In the genomic region with DNA sequence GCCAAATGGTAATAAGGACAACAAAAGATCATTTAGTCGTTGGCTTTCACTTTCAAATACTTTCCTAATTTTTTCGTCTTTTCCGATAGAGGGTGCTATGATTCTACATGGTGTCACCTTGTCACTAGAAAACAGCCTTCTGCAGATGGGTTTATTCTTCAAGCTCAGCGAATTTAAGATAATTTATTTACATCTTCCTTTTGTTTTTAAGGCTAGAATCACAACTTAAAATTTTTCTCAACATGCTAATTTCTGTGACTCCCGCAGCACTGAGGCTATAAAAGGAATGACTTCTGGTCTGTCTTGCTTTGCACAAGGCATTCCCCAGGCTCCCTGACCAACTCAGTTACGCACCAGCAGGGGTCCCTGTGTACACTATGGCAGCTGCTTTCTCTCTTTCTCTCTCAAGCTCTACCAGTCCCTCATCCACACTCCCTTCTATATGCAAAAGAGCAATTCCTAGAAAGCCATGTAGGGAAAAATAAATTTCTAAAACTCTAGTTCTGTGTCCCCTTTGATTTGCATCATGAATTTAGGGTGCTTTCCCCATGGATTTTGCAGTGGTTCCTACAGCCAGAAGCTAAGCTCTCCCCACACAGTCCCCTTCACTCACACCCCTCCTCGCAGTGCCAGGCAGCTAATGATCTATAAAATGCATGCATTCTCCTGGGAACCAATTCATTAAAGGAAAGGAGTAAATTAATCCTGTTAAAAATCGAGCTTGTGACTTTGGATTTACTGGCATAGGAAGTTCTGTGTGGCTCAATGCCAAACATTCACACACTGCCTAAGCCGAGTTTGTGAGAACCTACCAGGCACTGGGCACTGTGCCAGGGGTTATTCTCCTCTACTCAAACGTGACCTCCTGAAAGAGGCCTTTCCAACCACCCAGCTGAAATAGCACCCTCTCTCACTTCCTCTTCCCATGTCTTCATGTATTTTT, we compare ENCODE assay signal across 1 cellular context.
TF ChIP-seq lines count a peak whose summit lies in the region.

No MANE protein-coding gene starts in this region.

TF ChIP-seq in HepG2, 621 proteins besides CTCF, POLR2A, EP300 and RAD21 (continued from another document and continues in another):
- TF ChIP-seq, protein P1, sequence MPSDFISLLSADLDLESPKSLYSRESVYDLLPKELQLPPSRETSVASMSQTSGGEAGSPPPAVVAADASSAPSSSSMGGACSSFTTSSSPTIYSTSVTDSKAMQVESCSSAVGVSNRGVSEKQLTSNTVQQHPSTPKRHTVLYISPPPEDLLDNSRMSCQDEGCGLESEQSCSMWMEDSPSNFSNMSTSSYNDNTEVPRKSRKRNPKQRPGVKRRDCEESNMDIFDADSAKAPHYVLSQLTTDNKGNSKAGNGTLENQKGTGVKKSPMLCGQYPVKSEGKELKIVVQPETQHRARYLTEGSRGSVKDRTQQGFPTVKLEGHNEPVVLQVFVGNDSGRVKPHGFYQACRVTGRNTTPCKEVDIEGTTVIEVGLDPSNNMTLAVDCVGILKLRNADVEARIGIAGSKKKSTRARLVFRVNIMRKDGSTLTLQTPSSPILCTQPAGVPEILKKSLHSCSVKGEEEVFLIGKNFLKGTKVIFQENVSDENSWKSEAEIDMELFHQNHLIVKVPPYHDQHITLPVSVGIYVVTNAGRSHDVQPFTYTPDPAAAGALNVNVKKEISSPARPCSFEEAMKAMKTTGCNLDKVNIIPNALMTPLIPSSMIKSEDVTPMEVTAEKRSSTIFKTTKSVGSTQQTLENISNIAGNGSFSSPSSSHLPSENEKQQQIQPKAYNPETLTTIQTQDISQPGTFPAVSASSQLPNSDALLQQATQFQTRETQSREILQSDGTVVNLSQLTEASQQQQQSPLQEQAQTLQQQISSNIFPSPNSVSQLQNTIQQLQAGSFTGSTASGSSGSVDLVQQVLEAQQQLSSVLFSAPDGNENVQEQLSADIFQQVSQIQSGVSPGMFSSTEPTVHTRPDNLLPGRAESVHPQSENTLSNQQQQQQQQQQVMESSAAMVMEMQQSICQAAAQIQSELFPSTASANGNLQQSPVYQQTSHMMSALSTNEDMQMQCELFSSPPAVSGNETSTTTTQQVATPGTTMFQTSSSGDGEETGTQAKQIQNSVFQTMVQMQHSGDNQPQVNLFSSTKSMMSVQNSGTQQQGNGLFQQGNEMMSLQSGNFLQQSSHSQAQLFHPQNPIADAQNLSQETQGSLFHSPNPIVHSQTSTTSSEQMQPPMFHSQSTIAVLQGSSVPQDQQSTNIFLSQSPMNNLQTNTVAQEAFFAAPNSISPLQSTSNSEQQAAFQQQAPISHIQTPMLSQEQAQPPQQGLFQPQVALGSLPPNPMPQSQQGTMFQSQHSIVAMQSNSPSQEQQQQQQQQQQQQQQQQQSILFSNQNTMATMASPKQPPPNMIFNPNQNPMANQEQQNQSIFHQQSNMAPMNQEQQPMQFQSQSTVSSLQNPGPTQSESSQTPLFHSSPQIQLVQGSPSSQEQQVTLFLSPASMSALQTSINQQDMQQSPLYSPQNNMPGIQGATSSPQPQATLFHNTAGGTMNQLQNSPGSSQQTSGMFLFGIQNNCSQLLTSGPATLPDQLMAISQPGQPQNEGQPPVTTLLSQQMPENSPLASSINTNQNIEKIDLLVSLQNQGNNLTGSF (CRISPR knock-in tag; IDR thresholded peaks at IDR 0.05), result no peak
- TF ChIP-seq, protein P2, sequence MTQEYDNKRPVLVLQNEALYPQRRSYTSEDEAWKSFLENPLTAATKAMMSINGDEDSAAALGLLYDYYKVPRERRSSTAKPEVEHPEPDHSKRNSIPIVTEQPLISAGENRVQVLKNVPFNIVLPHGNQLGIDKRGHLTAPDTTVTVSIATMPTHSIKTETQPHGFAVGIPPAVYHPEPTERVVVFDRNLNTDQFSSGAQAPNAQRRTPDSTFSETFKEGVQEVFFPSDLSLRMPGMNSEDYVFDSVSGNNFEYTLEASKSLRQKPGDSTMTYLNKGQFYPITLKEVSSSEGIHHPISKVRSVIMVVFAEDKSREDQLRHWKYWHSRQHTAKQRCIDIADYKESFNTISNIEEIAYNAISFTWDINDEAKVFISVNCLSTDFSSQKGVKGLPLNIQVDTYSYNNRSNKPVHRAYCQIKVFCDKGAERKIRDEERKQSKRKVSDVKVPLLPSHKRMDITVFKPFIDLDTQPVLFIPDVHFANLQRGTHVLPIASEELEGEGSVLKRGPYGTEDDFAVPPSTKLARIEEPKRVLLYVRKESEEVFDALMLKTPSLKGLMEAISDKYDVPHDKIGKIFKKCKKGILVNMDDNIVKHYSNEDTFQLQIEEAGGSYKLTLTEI (CRISPR knock-in tag; conservative IDR thresholded peaks at IDR 0.05), result no peak
- TF ChIP-seq MIXL1 (CRISPR knock-in tag; IDR thresholded peaks at IDR 0.05) (0 out of 2 replicates have a peak, but pooled peaks have one; percentile 7), SNAPC2 (CRISPR knock-in tag; IDR thresholded peaks at IDR 0.05) (no peak), HOXA5 (CRISPR knock-in tag; IDR thresholded peaks at IDR 0.05) (no peak), PHB2 (IDR thresholded peaks at IDR 0.05; ENCODE audit: partially characterized antibody) (no peak), FOXO1 (CRISPR knock-in tag; IDR thresholded peaks at IDR 0.05) (peak; percentile 68), ZBTB20 (CRISPR knock-in tag; IDR thresholded peaks at IDR 0.05; ENCODE audit: borderline replicate concordance, low read depth) (0 out of 2 replicates have a peak, but pooled peaks have one; percentile 26), ZNF136 (CRISPR knock-in tag; IDR thresholded peaks at IDR 0.05; ENCODE audit: low read depth) (no peak), ZNF558 (CRISPR knock-in tag; IDR thresholded peaks at IDR 0.05; ENCODE audit: borderline replicate concordance) (no peak), CCDC6 (CRISPR knock-in tag; IDR thresholded peaks at IDR 0.05) (no peak), ZNF264 (CRISPR knock-in tag; IDR thresholded peaks at IDR 0.05) (no peak), ZNF724P (CRISPR knock-in tag; IDR thresholded peaks at IDR 0.05; ENCODE audit: borderline replicate concordance) (no peak), NONO (IDR thresholded peaks at IDR 0.05) (no peak), NONO (CRISPR knock-in tag; conservative IDR thresholded peaks at IDR 0.05) (no peak), ZNF441 (CRISPR knock-in tag; IDR thresholded peaks at IDR 0.05; ENCODE audit: borderline replicate concordance) (0 out of 2 replicates have a peak, but pooled peaks have one; percentile 18), ZEB1 (IDR thresholded peaks at IDR 0.05; ENCODE audit: insufficient replicate concordance, low read depth) (peak; percentile 66), KLF13 (CRISPR knock-in tag; IDR thresholded peaks at IDR 0.05) (no peak), ZNF878 (CRISPR knock-in tag; IDR thresholded peaks at IDR 0.05) (peak; percentile 77; the same call in 1 of the 2 replicates), ZNF501 (CRISPR knock-in tag; IDR thresholded peaks at IDR 0.05) (peak; percentile 64; the same call in 1 of the 2 replicates), RAD51 (IDR thresholded peaks at IDR 0.05; ENCODE audit: borderline replicate concordance) (no peak), SOX13 (IDR thresholded peaks at IDR 0.05) (no peak), SOX13 (CRISPR knock-in tag; conservative IDR thresholded peaks at IDR 0.05 in 1 of 2, IDR thresholded peaks at IDR 0.05 in 1 of 2) (peak in 1 of 2 experiments; percentile 44; a peak in 1 of 4 replicates), HNF4A (CRISPR knock-in tag; IDR thresholded peaks at IDR 0.05) (peak; percentile 12; the same call in 1 of the 2 replicates), RXRB (CRISPR knock-in tag; IDR thresholded peaks at IDR 0.05; ENCODE audit: borderline replicate concordance) (peak; percentile 55)
- TF ChIP-seq, protein P3, sequence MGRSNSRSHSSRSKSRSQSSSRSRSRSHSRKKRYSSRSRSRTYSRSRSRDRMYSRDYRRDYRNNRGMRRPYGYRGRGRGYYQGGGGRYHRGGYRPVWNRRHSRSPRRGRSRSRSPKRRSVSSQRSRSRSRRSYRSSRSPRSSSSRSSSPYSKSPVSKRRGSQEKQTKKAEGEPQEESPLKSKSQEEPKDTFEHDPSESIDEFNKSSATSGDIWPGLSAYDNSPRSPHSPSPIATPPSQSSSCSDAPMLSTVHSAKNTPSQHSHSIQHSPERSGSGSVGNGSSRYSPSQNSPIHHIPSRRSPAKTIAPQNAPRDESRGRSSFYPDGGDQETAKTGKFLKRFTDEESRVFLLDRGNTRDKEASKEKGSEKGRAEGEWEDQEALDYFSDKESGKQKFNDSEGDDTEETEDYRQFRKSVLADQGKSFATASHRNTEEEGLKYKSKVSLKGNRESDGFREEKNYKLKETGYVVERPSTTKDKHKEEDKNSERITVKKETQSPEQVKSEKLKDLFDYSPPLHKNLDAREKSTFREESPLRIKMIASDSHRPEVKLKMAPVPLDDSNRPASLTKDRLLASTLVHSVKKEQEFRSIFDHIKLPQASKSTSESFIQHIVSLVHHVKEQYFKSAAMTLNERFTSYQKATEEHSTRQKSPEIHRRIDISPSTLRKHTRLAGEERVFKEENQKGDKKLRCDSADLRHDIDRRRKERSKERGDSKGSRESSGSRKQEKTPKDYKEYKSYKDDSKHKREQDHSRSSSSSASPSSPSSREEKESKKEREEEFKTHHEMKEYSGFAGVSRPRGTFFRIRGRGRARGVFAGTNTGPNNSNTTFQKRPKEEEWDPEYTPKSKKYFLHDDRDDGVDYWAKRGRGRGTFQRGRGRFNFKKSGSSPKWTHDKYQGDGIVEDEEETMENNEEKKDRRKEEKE (IDR thresholded peaks at IDR 0.05), result no peak
- TF ChIP-seq, protein P4, sequence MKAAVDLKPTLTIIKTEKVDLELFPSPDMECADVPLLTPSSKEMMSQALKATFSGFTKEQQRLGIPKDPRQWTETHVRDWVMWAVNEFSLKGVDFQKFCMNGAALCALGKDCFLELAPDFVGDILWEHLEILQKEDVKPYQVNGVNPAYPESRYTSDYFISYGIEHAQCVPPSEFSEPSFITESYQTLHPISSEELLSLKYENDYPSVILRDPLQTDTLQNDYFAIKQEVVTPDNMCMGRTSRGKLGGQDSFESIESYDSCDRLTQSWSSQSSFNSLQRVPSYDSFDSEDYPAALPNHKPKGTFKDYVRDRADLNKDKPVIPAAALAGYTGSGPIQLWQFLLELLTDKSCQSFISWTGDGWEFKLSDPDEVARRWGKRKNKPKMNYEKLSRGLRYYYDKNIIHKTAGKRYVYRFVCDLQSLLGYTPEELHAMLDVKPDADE (CRISPR knock-in tag; IDR thresholded peaks at IDR 0.05), result no peak
- TF ChIP-seq, protein P5, sequence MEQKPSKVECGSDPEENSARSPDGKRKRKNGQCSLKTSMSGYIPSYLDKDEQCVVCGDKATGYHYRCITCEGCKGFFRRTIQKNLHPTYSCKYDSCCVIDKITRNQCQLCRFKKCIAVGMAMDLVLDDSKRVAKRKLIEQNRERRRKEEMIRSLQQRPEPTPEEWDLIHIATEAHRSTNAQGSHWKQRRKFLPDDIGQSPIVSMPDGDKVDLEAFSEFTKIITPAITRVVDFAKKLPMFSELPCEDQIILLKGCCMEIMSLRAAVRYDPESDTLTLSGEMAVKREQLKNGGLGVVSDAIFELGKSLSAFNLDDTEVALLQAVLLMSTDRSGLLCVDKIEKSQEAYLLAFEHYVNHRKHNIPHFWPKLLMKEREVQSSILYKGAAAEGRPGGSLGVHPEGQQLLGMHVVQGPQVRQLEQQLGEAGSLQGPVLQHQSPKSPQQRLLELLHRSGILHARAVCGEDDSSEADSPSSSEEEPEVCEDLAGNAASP (CRISPR knock-in tag; IDR thresholded peaks at IDR 0.05; ENCODE audit: borderline replicate concordance), result peak; percentile 47
- TF ChIP-seq, protein P6, sequence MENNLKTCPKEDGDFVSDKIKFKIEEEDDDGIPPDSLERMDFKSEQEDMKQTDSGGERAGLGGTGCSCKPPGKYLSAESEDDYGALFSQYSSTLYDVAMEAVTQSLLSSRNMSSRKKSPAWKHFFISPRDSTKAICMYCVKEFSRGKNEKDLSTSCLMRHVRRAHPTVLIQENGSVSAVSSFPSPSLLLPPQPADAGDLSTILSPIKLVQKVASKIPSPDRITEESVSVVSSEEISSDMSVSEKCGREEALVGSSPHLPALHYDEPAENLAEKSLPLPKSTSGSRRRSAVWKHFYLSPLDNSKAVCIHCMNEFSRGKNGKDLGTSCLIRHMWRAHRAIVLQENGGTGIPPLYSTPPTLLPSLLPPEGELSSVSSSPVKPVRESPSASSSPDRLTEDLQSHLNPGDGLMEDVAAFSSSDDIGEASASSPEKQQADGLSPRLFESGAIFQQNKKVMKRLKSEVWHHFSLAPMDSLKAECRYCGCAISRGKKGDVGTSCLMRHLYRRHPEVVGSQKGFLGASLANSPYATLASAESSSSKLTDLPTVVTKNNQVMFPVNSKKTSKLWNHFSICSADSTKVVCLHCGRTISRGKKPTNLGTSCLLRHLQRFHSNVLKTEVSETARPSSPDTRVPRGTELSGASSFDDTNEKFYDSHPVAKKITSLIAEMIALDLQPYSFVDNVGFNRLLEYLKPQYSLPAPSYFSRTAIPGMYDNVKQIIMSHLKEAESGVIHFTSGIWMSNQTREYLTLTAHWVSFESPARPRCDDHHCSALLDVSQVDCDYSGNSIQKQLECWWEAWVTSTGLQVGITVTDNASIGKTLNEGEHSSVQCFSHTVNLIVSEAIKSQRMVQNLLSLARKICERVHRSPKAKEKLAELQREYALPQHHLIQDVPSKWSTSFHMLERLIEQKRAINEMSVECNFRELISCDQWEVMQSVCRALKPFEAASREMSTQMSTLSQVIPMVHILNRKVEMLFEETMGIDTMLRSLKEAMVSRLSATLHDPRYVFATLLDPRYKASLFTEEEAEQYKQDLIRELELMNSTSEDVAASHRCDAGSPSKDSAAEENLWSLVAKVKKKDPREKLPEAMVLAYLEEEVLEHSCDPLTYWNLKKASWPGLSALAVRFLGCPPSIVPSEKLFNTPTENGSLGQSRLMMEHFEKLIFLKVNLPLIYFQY (CRISPR knock-in tag; IDR thresholded peaks at IDR 0.05; ENCODE audit: borderline replicate concordance), result 0 out of 2 replicates have a peak, but pooled peaks have one; percentile 19
- TF ChIP-seq, protein P7, sequence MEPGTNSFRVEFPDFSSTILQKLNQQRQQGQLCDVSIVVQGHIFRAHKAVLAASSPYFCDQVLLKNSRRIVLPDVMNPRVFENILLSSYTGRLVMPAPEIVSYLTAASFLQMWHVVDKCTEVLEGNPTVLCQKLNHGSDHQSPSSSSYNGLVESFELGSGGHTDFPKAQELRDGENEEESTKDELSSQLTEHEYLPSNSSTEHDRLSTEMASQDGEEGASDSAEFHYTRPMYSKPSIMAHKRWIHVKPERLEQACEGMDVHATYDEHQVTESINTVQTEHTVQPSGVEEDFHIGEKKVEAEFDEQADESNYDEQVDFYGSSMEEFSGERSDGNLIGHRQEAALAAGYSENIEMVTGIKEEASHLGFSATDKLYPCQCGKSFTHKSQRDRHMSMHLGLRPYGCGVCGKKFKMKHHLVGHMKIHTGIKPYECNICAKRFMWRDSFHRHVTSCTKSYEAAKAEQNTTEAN (CRISPR knock-in tag; conservative IDR thresholded peaks at IDR 0.05), result no peak
- TF ChIP-seq, protein P8, sequence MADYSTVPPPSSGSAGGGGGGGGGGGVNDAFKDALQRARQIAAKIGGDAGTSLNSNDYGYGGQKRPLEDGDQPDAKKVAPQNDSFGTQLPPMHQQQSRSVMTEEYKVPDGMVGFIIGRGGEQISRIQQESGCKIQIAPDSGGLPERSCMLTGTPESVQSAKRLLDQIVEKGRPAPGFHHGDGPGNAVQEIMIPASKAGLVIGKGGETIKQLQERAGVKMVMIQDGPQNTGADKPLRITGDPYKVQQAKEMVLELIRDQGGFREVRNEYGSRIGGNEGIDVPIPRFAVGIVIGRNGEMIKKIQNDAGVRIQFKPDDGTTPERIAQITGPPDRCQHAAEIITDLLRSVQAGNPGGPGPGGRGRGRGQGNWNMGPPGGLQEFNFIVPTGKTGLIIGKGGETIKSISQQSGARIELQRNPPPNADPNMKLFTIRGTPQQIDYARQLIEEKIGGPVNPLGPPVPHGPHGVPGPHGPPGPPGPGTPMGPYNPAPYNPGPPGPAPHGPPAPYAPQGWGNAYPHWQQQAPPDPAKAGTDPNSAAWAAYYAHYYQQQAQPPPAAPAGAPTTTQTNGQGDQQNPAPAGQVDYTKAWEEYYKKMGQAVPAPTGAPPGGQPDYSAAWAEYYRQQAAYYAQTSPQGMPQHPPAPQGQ (CRISPR knock-in tag; IDR thresholded peaks at IDR 0.05; ENCODE audit: borderline replicate concordance), result no peak
